3 cellular contexts compared by ENCODE assay signal in genomic region chr2:112487444-112487961, GRCh38.
TF ChIP-seq lines count a peak whose summit lies in the region.

No MANE protein-coding gene starts in this region.

TF ChIP-seq in SK-N-SH, 30 proteins besides CTCF, POLR2A, EP300 and RAD21:
- TF ChIP-seq POLR2AphosphoS5 (IDR thresholded peaks at IDR 0.05; ENCODE audit: low read depth, low read length) (no peak), REST (IDR thresholded peaks at IDR 0.05; ENCODE audit: low read depth, low read length) (peak; percentile 50; the same call in 1 of the 2 replicates)

TF ChIP-seq in SK-N-SH treated with all-trans-retinoic acid at 6 μM for 48 hours, 23 proteins besides CTCF, POLR2A, EP300 and RAD21:
- TF ChIP-seq CREB5 (CRISPR knock-in tag; IDR thresholded peaks at IDR 0.05; ENCODE audit: low read depth), result no peak
- TF ChIP-seq RARB (CRISPR knock-in tag; IDR thresholded peaks at IDR 0.05), result no peak
- TF ChIP-seq PATZ1 (CRISPR knock-in tag; IDR thresholded peaks at IDR 0.05; ENCODE audit: borderline replicate concordance), result no peak
- no peak for TF ChIP-seq TSHZ2 (CRISPR knock-in tag; IDR thresholded peaks at IDR 0.05)
- TF ChIP-seq TOX (CRISPR knock-in tag; IDR thresholded peaks at IDR 0.05; ENCODE audit: borderline replicate concordance), result no peak
- TF ChIP-seq PPARA (CRISPR knock-in tag; IDR thresholded peaks at IDR 0.05; ENCODE audit: borderline replicate concordance), result no peak
- TF ChIP-seq BACH2 (CRISPR knock-in tag; IDR thresholded peaks at IDR 0.05; ENCODE audit: borderline replicate concordance), result no peak
- no peak for TF ChIP-seq ZNF565 (CRISPR knock-in tag; conservative IDR thresholded peaks at IDR 0.05; ENCODE audit: low read depth)
- no peak for TF ChIP-seq CSRNP3 (CRISPR knock-in tag; IDR thresholded peaks at IDR 0.05)
- no peak for TF ChIP-seq ZNF70 (CRISPR knock-in tag; IDR thresholded peaks at IDR 0.05)
- no peak for TF ChIP-seq POU6F1 (CRISPR knock-in tag; IDR thresholded peaks at IDR 0.05; ENCODE audit: borderline replicate concordance, low read depth)
- no peak for TF ChIP-seq TCF4 (CRISPR knock-in tag; IDR thresholded peaks at IDR 0.05; ENCODE audit: borderline replicate concordance)
- TF ChIP-seq OSR1 (CRISPR knock-in tag; IDR thresholded peaks at IDR 0.05), result no peak
- no peak for TF ChIP-seq ESRRG (CRISPR knock-in tag; IDR thresholded peaks at IDR 0.05)
- no peak for TF ChIP-seq ZFP3 (CRISPR knock-in tag; IDR thresholded peaks at IDR 0.05)
- TF ChIP-seq ZC3H10 (CRISPR knock-in tag; IDR thresholded peaks at IDR 0.05), result no peak
- no peak for TF ChIP-seq ISL1 (CRISPR knock-in tag; IDR thresholded peaks at IDR 0.05)
TF ChIP-seq in SK-N-SH treated with all-trans-retinoic acid at 6 μM for 48 hours: peak in this region for 0.

TF ChIP-seq in IMR-90, 13 proteins besides CTCF, POLR2A, EP300 and RAD21:
- TF ChIP-seq CEBPB (IDR thresholded peaks at IDR 0.05; ENCODE audit: low read depth, low read length) (peak; percentile 49), BHLHE40 (IDR thresholded peaks at IDR 0.05; ENCODE audit: low read depth, low read length) (no peak)
